Comparison of ENCODE assay signal across 18 cellular contexts in the genomic region with DNA sequence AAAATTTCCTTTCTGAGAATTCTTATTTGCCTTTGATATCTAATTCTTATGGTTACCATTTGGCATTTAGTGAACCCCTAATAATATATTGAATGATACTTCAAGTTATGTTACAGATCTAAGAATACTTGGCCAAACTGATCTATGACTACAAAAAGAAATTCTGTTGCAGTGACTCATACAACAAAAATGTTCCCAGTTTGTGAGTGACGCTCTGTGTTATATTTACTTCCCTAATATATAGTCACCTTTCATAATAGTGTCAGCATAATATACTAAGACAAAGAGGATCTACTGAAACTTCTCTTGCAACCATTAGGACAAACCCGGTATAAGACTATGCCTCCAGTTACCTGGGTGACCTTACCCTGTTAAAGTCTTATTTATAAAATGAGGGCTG.
DNase-seq lines count a peak whose midpoint lies in the region; TF ChIP-seq lines count a peak whose summit lies in the region.
"Had no signal": no experiment of that assay in that cellular context is flagged by ENCODE, and none has a peak within 500 bp of the region (broad histone marks: within the 10 kb centered on the region; RNA-seq: fewer than 3 reads in every experiment).

No MANE protein-coding gene starts in this region.

- no peaks in the 10 kb centered on the region for H3K9me3 Mint-ChIP-seq in glutamatergic neuron (ENCODE audit: unreplicated experiment)

- H3K27ac Mint-ChIP-seq in glutamatergic neuron (ENCODE audit: unreplicated experiment) = no peak overlapping the region
- H3K27ac Mint-ChIP-seq: activated T-helper 1 cell treated with anti-CD3 and anti-CD28 coated beads, Interleukin-12 subunit alpha, Interleukin-12 subunit beta, Interleukin-2, Interleukin-4 antibody, amounts not matched to agents 30 ng/mL and 10 ng/mL and 1 ng/mL, durations not matched to agents 14 hours and 24 hours and 36 hours had no signal

- H3K27me3 Mint-ChIP-seq in glutamatergic neuron (ENCODE audit: unreplicated experiment) = peaks cover 3% of the 10 kb centered on the region

- no peak overlapping the region for H3K4me3 ChIP-seq in fibroblast of villous mesenchyme (ENCODE audit: low read depth, low read length)
- H3K4me3 ChIP-seq: ascending aorta, suprapubic skin had no signal

- H3K4me1 Mint-ChIP-seq in glutamatergic neuron (ENCODE audit: low read depth, unreplicated experiment) = no peaks in the 10 kb centered on the region

- H3K4me3 Mint-ChIP-seq in glutamatergic neuron (ENCODE audit: unreplicated experiment) = no peak overlapping the region
- H3K4me3 Mint-ChIP-seq: activated T-helper 1 cell treated with anti-CD3 and anti-CD28 coated beads, Interleukin-12 subunit alpha, Interleukin-12 subunit beta, Interleukin-2, Interleukin-4 antibody, amounts not matched to agents 30 ng/mL and 10 ng/mL and 1 ng/mL, durations not matched to agents 14 hours and 24 hours and 36 hours had no signal

- TF ChIP-seq CTCF in fibroblast of villous mesenchyme (IDR thresholded peaks at IDR 0.05; ENCODE audit: insufficient read depth, low read depth, low read length) (no peak), glutamatergic neuron (IDR thresholded peaks at IDR 0.05; ENCODE audit: partially characterized antibody, unreplicated experiment) (no peak)

- DNase-seq in NOMO-1 treated with DMSO at 0.1 percent for 48 hours (lab: John Stamatoyannopoulos, UW; ENCODE audit: unreplicated experiment) (peak; percentile 21), NOMO-1 treated with dmso at 0.1 percent for 144 hours (lab: John Stamatoyannopoulos, UW; ENCODE audit: unreplicated experiment) (no peak), amniotic epithelial cell (ENCODE audit: low read depth) (peak; percentile 59), fibroblast of villous mesenchyme (ENCODE audit: low read depth) (peak; percentile 52), smooth muscle cell of the brain vasculature (ENCODE audit: low read depth, low spot score) (peak; percentile 6), NCI-H345 treated with DMSO at 0.1 percent for 48 hours (lab: John Stamatoyannopoulos, UW; ENCODE audit: unreplicated experiment) (no peak), glutamatergic neuron (no peak), NCI-H82 (lab: John Stamatoyannopoulos, UW) (no peak)
- DNase-seq: 8988T; activated CD4-positive, alpha-beta T cell treated with anti-CD3 and anti-CD28 coated beads, Interleukin-2, amount 50 U/mL, for 4 hours; COR-L47; effector memory CD4-positive, alpha-beta T cell; NCI-H1105; NCI-H446 treated with DMSO at 0.1 percent for 48 hours; T-helper 9 cell had no signal

- H3K36me3 Mint-ChIP-seq in glutamatergic neuron (ENCODE audit: unreplicated experiment) = peaks cover 15% of the 10 kb centered on the region

Comparison
In these comparisons a context has a peak if more than half of its experiments do, and no peak if none do; other contexts are left out.
1. DNase-seq: peak in NOMO-1 treated with DMSO at 0.1 percent for 48 hours (single experiment), amniotic epithelial cell (single experiment), fibroblast of villous mesenchyme (single experiment) and smooth muscle cell of the brain vasculature (single experiment); none in NOMO-1 treated with dmso at 0.1 percent for 144 hours (single experiment), NCI-H345 treated with DMSO at 0.1 percent for 48 hours (single experiment), glutamatergic neuron (single experiment) and NCI-H82 (single experiment).